8 cellular contexts compared by ENCODE assay signal in genomic region chr2:156435392-156435724, GRCh38. TPM values are rescaled to one million over a fixed set of nuclear protein-coding genes. Genes with fewer than 3 reads are reported as not detected.
DNase-seq lines count a peak whose midpoint lies in the region; ATAC-seq and TF ChIP-seq lines count a peak whose summit lies in the region.

No MANE protein-coding gene starts in this region.

- peak; percentile 1 for ATAC-seq in HG03460 (IDR thresholded peaks at IDR 0.05; ENCODE audit: unreplicated experiment)
- ATAC-seq in body of pancreas, result peak; percentile 41
- ATAC-seq in left lung, result peak; percentile 17
- ATAC-seq in HG03196 (IDR thresholded peaks at IDR 0.05; ENCODE audit: unreplicated experiment), result no peak

- no peak for TF ChIP-seq POLR2A in body of pancreas (IDR thresholded peaks at IDR 0.05)
- no peak for TF ChIP-seq POLR2A in tibial nerve (IDR thresholded peaks at IDR 0.05)

- H3K4me3 ChIP-seq in body of pancreas (peak overlapping the region; percentile 61 to 62), left lung (peak overlapping the region; percentile 63 to 82), tibial nerve (peak overlapping the region; percentile 60 to 78 (median 72))

- TF ChIP-seq CTCF in body of pancreas (IDR thresholded peaks at IDR 0.05), result no peak
- TF ChIP-seq CTCF in left lung (IDR thresholded peaks at IDR 0.05), result no peak
- no peak for TF ChIP-seq CTCF in tibial nerve (IDR thresholded peaks at IDR 0.05)

- intact Hi-C loops in body of pancreas (cut with DNase I), result no loop called here
- intact Hi-C loops in left lung (cut with DNase I), result no loop called here

- peaks cover 35% of the 10 kb centered on the region for H3K4me1 ChIP-seq in body of pancreas
- H3K4me1 ChIP-seq in left lung, result peaks cover 0 to 48% of the 10 kb centered on the region in 2 donors
- H3K4me1 ChIP-seq in tibial nerve, result peaks cover 0 to 46% (median 19%) of the 10 kb centered on the region in 4 donors

- no peaks in the 10 kb centered on the region for H3K36me3 ChIP-seq in body of pancreas (replicated peaks in 1 of 2; ENCODE audit: insufficient read depth in 1 of 2, low read depth in 2 of 2)
- H3K36me3 ChIP-seq in left lung, result no peaks in the 10 kb centered on the region
- H3K36me3 ChIP-seq in tibial nerve, result no peaks in the 10 kb centered on the region

- H3K27ac ChIP-seq in body of pancreas (peak overlapping the region; percentile 97 to 100 (median 100)), left lung (peak overlapping the region; percentile 99 to 100), tibial nerve (peak overlapping the region; percentile 89 to 99 (median 97))

- DNase-seq in COR-L47 (lab: John Stamatoyannopoulos, UW), result peak; percentile 66
- no peak for DNase-seq in body of pancreas
- no peak for DNase-seq in left lung
- DNase-seq in tibial nerve (ENCODE audit: low spot score in 2 of 2), result peak in 1 of 2 donors; percentile 17
- DNase-seq in kidney glomerular epithelial cell (lab: John Stamatoyannopoulos, UW), result no peak
- DNase-seq in NCI-H2029 treated with DMSO at 0.1 percent for 48 hours (lab: John Stamatoyannopoulos, UW), result no peak

- no peaks in the 10 kb centered on the region for H3K27me3 ChIP-seq in body of pancreas
- no peaks in the 10 kb centered on the region for H3K27me3 ChIP-seq in left lung
- H3K27me3 ChIP-seq in tibial nerve, result no peaks in the 10 kb centered on the region

- no peak for TF ChIP-seq EP300 in tibial nerve (IDR thresholded peaks at IDR 0.05)

- no peaks in the 10 kb centered on the region for H3K9me3 ChIP-seq in body of pancreas
- H3K9me3 ChIP-seq in left lung, result no peaks in the 10 kb centered on the region
- H3K9me3 ChIP-seq in tibial nerve, result no peaks in the 10 kb centered on the region

- WGBS in body of pancreas, 2 donors, result 0% methylated on average over 1 to 19 of the region's 19 CpGs
- 2 to 3% methylated on average over 7 to 19 of the region's 19 CpGs for WGBS in tibial nerve, 2 donors

RNA-seq across cellular contexts. Expression of gene GPD2, which starts 0.8 kb away (rescaled TPM):
- total RNA-seq in body of pancreas (10 to 100 TPM; 20.5 to 76.8 TPM), left lung (10 to 100 TPM; 31.2 to 44.3 TPM), tibial nerve (10 to 100 TPM; 72.4 to 89.2 (median 79.6) TPM)
